In the genomic region with DNA sequence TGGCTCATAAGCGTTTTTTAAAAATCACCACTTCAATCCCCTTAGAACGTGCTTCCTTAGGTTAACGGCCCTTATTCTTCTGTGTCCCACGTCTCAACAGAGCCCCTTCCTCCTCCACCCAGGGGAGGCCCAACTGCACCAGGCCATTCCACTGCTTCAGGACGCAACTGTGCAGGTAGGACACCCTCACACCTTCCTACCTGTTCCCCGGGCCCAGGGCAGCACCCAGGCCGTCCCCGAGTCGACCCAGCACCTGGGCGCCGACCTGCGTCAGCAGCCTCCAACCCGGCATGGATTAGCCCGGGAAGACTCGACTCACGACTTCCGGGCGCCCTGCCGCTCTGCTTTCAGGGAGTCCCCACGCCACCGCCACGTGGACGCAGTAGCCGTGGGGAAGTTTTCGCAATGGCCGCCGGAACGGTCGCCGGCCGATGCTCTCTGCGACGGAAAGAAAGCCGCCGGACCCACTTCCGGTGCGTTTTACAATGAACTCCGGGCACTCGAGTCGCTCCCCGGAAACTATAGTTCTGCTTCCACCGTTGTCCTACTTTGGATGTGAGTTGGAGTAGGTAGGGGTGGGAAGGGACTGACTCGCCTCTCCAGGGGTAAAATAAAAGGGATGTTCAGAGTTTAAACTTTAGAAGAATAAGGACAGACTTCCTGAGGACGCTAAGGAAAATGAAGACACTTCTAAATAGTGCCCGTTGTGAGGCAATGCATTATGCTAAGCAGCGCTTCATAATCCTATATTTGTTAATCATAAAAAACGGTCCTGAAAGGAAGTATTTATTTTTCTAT, we compare ENCODE assay signal across 8 cellular contexts. TPM values are rescaled to one million over a fixed set of nuclear protein-coding genes. Genes with fewer than 3 reads are reported as not detected.
DNase-seq lines count a peak whose midpoint lies in the region; ATAC-seq, FAIRE-seq and TF ChIP-seq lines count a peak whose summit lies in the region.

TSS of gene MRPL3 (minus strand) at position 442 of the 798 bp plus-strand sequence. CDS start at position 292, 150 bp downstream.

- peaks cover 8% of the 10 kb centered on the region for H3K79me2 ChIP-seq in parathyroid adenoma

- H3K27me3 ChIP-seq in adipocyte (replicated peaks; ENCODE audit: control insufficient read depth, insufficient read depth, low read length) (no peaks in the 10 kb centered on the region), parathyroid adenoma (ENCODE audit: control insufficient read depth, insufficient read depth, low read length) (no peaks in the 10 kb centered on the region), tibial artery (no peaks in the 10 kb centered on the region)

- peak within 1 kb of the TSS; percentile 98 for H3K4me3 ChIP-seq in adipocyte (ENCODE audit: low read length)
- peak within 1 kb of the TSS; percentile 86 for H3K4me3 ChIP-seq in parathyroid adenoma (ENCODE audit: low read depth, low read length)
- H3K4me3 ChIP-seq in tibial artery = peak within 1 kb of the TSS; percentile 84 to 93

- peak; percentile 55 for DNase-seq in GM12892 (ENCODE audit: insufficient read length)
- DNase-seq in NCI-H1417 treated with DMSO at 0.1 percent for 48 hours (lab: John Stamatoyannopoulos, UW) = peak; percentile 91
- DNase-seq in T follicular helper cell (ENCODE audit: low read depth) = peak; percentile 66
- peak; percentile 97 for DNase-seq in adipocyte (ENCODE audit: low read depth)
- peak; percentile 90 for DNase-seq in cardiac septum (ENCODE audit: low spot score)
- peak; percentile 77 to 88 for DNase-seq in tibial artery

- intact Hi-C loops in cardiac septum (cut with DNase I) (loop anchor here (5.0 kb wide), 1 partner anchor 120 kb away; the partner anchor contains the start of gene NUDT16), tibial artery (cut with DNase I; ENCODE audit: low total_unique reads) (loop anchor here (5.0 kb wide), 1 partner anchor 120 kb away; the partner anchor contains the start of gene NUDT16)

- peak within 1 kb of the TSS; percentile 96 for H3K9ac ChIP-seq in adipocyte (ENCODE audit: low read length)
- H3K9ac ChIP-seq in parathyroid adenoma = peak within 1 kb of the TSS; percentile 51

- no peak for TF ChIP-seq CTCF in parathyroid adenoma (IDR thresholded peaks at IDR 0.05)
- TF ChIP-seq CTCF in tibial artery (IDR thresholded peaks at IDR 0.05) = no peak

- peak within 1 kb of the TSS; percentile 92 for H3K4me2 ChIP-seq in parathyroid adenoma (ENCODE audit: low read length)

- peak within 1 kb of the TSS; percentile 96 for H2AFZ ChIP-seq in parathyroid adenoma

- peak; percentile 91 for FAIRE-seq in GM12892 (lab: Jason Lieb, UNC)

- TF ChIP-seq POLR2A in GM12892 (IDR thresholded peaks at IDR 0.05; ENCODE audit: low read depth, low read length) = peak; percentile 87

- peak within 1 kb of the TSS; percentile 63 for H3K27ac ChIP-seq in parathyroid adenoma
- H3K27ac ChIP-seq in tibial artery = peak within 1 kb of the TSS; percentile 74 to 82

- H3K9me3 ChIP-seq in adipocyte (ENCODE audit: control insufficient read depth, low read length) (no peaks in the 10 kb centered on the region), parathyroid adenoma (ENCODE audit: control insufficient read depth, low read length) (no peaks in the 10 kb centered on the region), tibial artery (no peaks in the 10 kb centered on the region)

- H3K4me1 ChIP-seq in adipocyte (ENCODE audit: control insufficient read depth, insufficient read depth, low read length) (peaks cover 19% of the 10 kb centered on the region), parathyroid adenoma (peaks cover 4% of the 10 kb centered on the region), tibial artery (peaks cover 0 to 27% (median 7%) of the 10 kb centered on the region in 4 donors)

- peak; percentile 98 for ATAC-seq in HG02798 (IDR thresholded peaks at IDR 0.05; ENCODE audit: poor library complexity, unreplicated experiment)

- H3K36me3 ChIP-seq in adipocyte (ENCODE audit: control insufficient read depth, insufficient read depth, low read length, severe bottlenecking) (peaks cover 28% of the 10 kb centered on the region), parathyroid adenoma (ENCODE audit: control insufficient read depth, insufficient read depth, low read length) (no peaks in the 10 kb centered on the region), tibial artery (peaks cover 6 to 24% (median 19%) of the 10 kb centered on the region in 3 donors)

RNA-seq across cellular contexts. Expression of gene MRPL3, which starts in this region (rescaled TPM):
- 127 TPM for polyA plus RNA-seq in GM12892 (2012; ENCODE audit: missing spikeins)
- 47.7 TPM for total RNA-seq in cardiac septum

Comparison
In these comparisons a context has a peak if more than half of its experiments do, and no peak if none do; other contexts are left out.
1. Peak in every context shown above with its lines: DNase-seq, ATAC-seq, H3K4me3 ChIP-seq and H3K27ac ChIP-seq.